8 cellular contexts compared by ENCODE assay signal in genomic region chr7:5177060-5177459, GRCh38. TPM values are rescaled to one million over a fixed set of nuclear protein-coding genes. Genes with fewer than 3 reads are reported as not detected.
DNase-seq lines count a peak whose midpoint lies in the region; ATAC-seq, FAIRE-seq and TF ChIP-seq lines count a peak whose summit lies in the region.

No MANE protein-coding gene starts in this region.

- no peak overlapping the region for H3K4me3 ChIP-seq in GM23248
- no peak overlapping the region for H3K4me3 ChIP-seq in fibroblast of villous mesenchyme (ENCODE audit: low read depth, low read length)
- no peak overlapping the region for H3K4me3 ChIP-seq in sigmoid colon

- TF ChIP-seq POLR2A in sigmoid colon (IDR thresholded peaks at IDR 0.05): no peak

- no peaks in the 10 kb centered on the region for H3K36me3 Mint-ChIP-seq in activated CD4-positive, alpha-beta memory T cell treated with anti-CD3 and anti-CD28 coated beads, Interleukin-2, amount 10 ng/mL, durations not matched to agents 7 days and 5 days (ENCODE audit: low read depth)

- CTCF ChIA-PET in activated CD4-positive, alpha-beta memory T cell treated with anti-CD3 and anti-CD28 coated beads, Interleukin-2, amount 10 ng/mL, durations not matched to agents 7 days and 5 days (lab: Charles Lee): no interaction called here

- ATAC-seq in GM21381 (IDR thresholded peaks at IDR 0.05; ENCODE audit: unreplicated experiment) (no peak), GM21423 (IDR thresholded peaks at IDR 0.05; ENCODE audit: unreplicated experiment) (no peak)

- H3K27me3 ChIP-seq in GM23248 (replicated peaks; ENCODE audit: insufficient read depth): no peaks in the 10 kb centered on the region; the same call in 1 of the 2 replicates
- no peaks in the 10 kb centered on the region for H3K27me3 ChIP-seq in sigmoid colon

- peaks cover 20% of the 10 kb centered on the region for H3K4me1 ChIP-seq in GM23248 (ENCODE audit: insufficient read depth)
- peaks cover 0 to 6% (median 0%) of the 10 kb centered on the region in 4 donors for H3K4me1 ChIP-seq in sigmoid colon

- H3K27ac Mint-ChIP-seq in activated CD4-positive, alpha-beta memory T cell treated with anti-CD3 and anti-CD28 coated beads, Interleukin-2, amount 10 ng/mL, durations not matched to agents 7 days and 5 days: no peak overlapping the region

- TF ChIP-seq EP300 in sigmoid colon (IDR thresholded peaks at IDR 0.05): no peak

- no peaks in the 10 kb centered on the region for H3K9me3 Mint-ChIP-seq in activated CD4-positive, alpha-beta memory T cell treated with anti-CD3 and anti-CD28 coated beads, Interleukin-2, amount 10 ng/mL, durations not matched to agents 7 days and 5 days

- intact Hi-C loops in sigmoid colon (cut with DNase I): no loop called here

- no peak for FAIRE-seq in RCC 7860 (lab: Jason Lieb, UNC)
- FAIRE-seq in GM19239 (lab: Jason Lieb, UNC): no peak

- H3K4me3 Mint-ChIP-seq in activated CD4-positive, alpha-beta memory T cell treated with anti-CD3 and anti-CD28 coated beads, Interleukin-2, amount 10 ng/mL, durations not matched to agents 7 days and 5 days: no peak overlapping the region

- TF ChIP-seq CTCF in fibroblast of villous mesenchyme (IDR thresholded peaks at IDR 0.05; ENCODE audit: insufficient read depth, low read depth, low read length) (no peak), sigmoid colon (IDR thresholded peaks at IDR 0.05) (no peak)

- in situ Hi-C loops in GM23248 (cut with MboI): no loop called here

- H3K9me3 ChIP-seq in GM23248 (ENCODE audit: low read depth) (no peaks in the 10 kb centered on the region), sigmoid colon (no peaks in the 10 kb centered on the region)

- DNase-seq in GM23248 (peak; percentile 88), RCC 7860 (ENCODE audit: low spot score) (peak; percentile 45), fibroblast of villous mesenchyme (ENCODE audit: low read depth) (peak; percentile 91), sigmoid colon (peak; percentile 74), GM19239 (ENCODE audit: insufficient read length, low spot score) (no peak)
- DNase-seq in activated CD4-positive, alpha-beta memory T cell treated with anti-CD3 and anti-CD28 coated beads, Interleukin-2, amount 10 ng/mL, durations not matched to agents 7 days and 5 days: no peak

- H3K36me3 ChIP-seq in GM23248 (ENCODE audit: low read depth) (no peaks in the 10 kb centered on the region), sigmoid colon (no peaks in the 10 kb centered on the region)

- no peaks in the 10 kb centered on the region for H3K4me1 Mint-ChIP-seq in activated CD4-positive, alpha-beta memory T cell treated with anti-CD3 and anti-CD28 coated beads, Interleukin-2, amount 10 ng/mL, durations not matched to agents 7 days and 5 days

- H2AFZ ChIP-seq in GM23248: peak overlapping the region; percentile 25; the same call in 1 of the 2 replicates

- peaks cover 12% of the 10 kb centered on the region for H3K27me3 Mint-ChIP-seq in activated CD4-positive, alpha-beta memory T cell treated with anti-CD3 and anti-CD28 coated beads, Interleukin-2, amount 10 ng/mL, durations not matched to agents 7 days and 5 days

- no peaks in the 10 kb centered on the region for H3K79me2 ChIP-seq in GM23248 (ENCODE audit: insufficient read depth)

- H3K9me2 ChIP-seq in GM23248 (ENCODE audit: insufficient read depth): no peaks in the 10 kb centered on the region

- POLR2A ChIA-PET in activated CD4-positive, alpha-beta memory T cell treated with anti-CD3 and anti-CD28 coated beads, Interleukin-2, amount 10 ng/mL, durations not matched to agents 7 days and 5 days (lab: Charles Lee): interaction anchor here (1.8 kb wide), 1 partner anchor 14 kb away, joined by 4 read pairs; the partner anchor contains the start of gene WIPI2

- WGBS in GM23248 (ENCODE audit: low coverage in 1 of 2, low lambda C conversion rate in 2 of 2, missing lambda C conversion rate in 2 of 2), 2 experiments: 22 to 30% methylated on average over 11 of the region's 11 CpGs
- WGBS in sigmoid colon, 2 donors: 32 to 63% methylated on average over 11 of the region's 11 CpGs

- peaks cover 8% of the 10 kb centered on the region; the same call in 1 of the 2 replicates for H3F3A ChIP-seq in GM23248 (ENCODE audit: insufficient read depth)

- no peak overlapping the region for H3K9ac ChIP-seq in GM23248

- H3K4me2 ChIP-seq in GM23248 (ENCODE audit: unreplicated experiment): peak overlapping the region; percentile 8

- H3K27ac ChIP-seq in GM23248 (no peak overlapping the region), sigmoid colon (no peak overlapping the region)

- no peaks in the 10 kb centered on the region for H4K20me1 ChIP-seq in GM23248 (ENCODE audit: insufficient read depth)

RNA-seq across cellular contexts. Expression of gene WIPI2, which starts 13.0 kb away (rescaled TPM):
- total RNA-seq in GM23248 (2014; rRNA removed; shearing (Covaris generic)): 90.4 and 99.3 TPM in 2 replicates
- polyA plus RNA-seq in GM23248 (2016; fragmentation: Nextera tagmentation; extraction: Ambion mirVana) (70.3 and 71.5 TPM in 2 replicates), sigmoid colon (10 to 100 TPM; 30.3 to 32.1 (median 30.6) TPM)
- total RNA-seq in fibroblast of villous mesenchyme (45.7 and 61.3 TPM in 2 replicates), sigmoid colon (10 to 100 TPM; 46.0 to 61.2 (median 49.5) TPM)
- 10 to 100 TPM; 59.5 to 60.4 TPM for total RNA-seq in activated CD4-positive, alpha-beta memory T cell treated with anti-CD3 and anti-CD28 coated beads, Interleukin-2, amount 10 ng/mL, durations not matched to agents 7 days and 5 days

Comparison
In these comparisons a context has a peak if more than half of its experiments do, and no peak if none do; other contexts are left out.
1. DNase-seq: peak in GM23248 (single experiment), RCC 7860 (single experiment), fibroblast of villous mesenchyme (single experiment) and sigmoid colon (single experiment); none in activated CD4-positive, alpha-beta memory T cell treated with anti-CD3 and anti-CD28 coated beads, Interleukin-2, amount 10 ng/mL, durations not matched to agents 7 days and 5 days (single experiment) and GM19239 (single experiment).